Comparison of ENCODE assay signal across 22 cellular contexts in the genomic region with DNA sequence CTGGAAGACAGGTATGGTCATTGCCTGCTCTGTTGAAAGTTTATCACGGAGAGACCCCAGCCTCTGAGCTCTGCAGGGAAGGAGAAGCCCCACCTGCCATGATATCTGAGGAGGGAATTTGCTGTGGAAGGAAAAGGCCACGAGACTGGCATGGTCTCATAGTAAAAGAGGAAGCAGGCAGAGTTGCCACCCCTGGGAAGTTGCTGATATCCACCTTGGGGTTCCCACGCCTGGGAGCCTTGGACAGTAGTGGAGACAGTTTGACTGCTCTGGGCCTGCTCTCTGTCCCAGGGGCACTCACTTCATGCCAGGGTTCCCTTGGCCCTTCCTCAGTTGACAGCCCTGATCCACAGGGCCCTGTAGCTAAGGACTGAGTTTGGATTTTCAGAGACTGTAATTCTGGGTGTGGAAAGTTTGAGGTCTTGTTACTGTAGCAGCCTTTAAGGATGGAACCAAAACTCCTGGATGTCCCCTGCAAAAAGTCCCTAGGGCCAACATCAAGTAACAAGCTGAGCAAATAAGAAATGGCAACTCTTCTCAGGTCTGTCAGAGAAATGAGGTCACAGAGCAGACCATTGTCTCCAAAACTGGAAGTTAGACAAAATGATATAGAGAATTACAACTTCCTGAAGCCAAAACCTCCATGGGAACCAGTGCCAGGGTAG. TPM values are rescaled to one million over a fixed set of nuclear protein-coding genes. Genes with fewer than 3 reads are reported as not detected.
DNase-seq lines count a peak whose midpoint lies in the region; ATAC-seq and TF ChIP-seq lines count a peak whose summit lies in the region.
"Had no signal": no experiment of that assay in that cellular context is flagged by ENCODE, and none has a peak within 500 bp of the region (broad histone marks: within the 10 kb centered on the region; RNA-seq: fewer than 3 reads in every experiment).

No MANE protein-coding gene starts in this region.

- H3K36me3 ChIP-seq in Loucy (ENCODE audit: insufficient read depth, low read length) (no peaks in the 10 kb centered on the region), neutrophil (no peaks in the 10 kb centered on the region)
- H3K36me3 ChIP-seq: stomach, vagina had no signal

- no peaks in the 10 kb centered on the region for H3K79me2 ChIP-seq in Loucy (ENCODE audit: insufficient read depth, low read length)

- H3K4me3 Mint-ChIP-seq in activated CD4-positive, alpha-beta T cell treated with anti-CD3 and anti-CD28 coated beads, Interleukin-2, amount 10 ng/mL, durations not matched to agents 7 days and 5 days: no peak overlapping the region
- no peak overlapping the region for H3K4me3 Mint-ChIP-seq in activated naive CD8-positive, alpha-beta T cell treated with anti-CD3 and anti-CD28 coated beads, Interleukin-2, amount 50 U/mL, for 24 hours
- H3K4me3 Mint-ChIP-seq: nephron had no signal

- no peaks in the 10 kb centered on the region for H4K20me1 ChIP-seq in Loucy (ENCODE audit: insufficient read depth, low read length, poor library complexity, severe bottlenecking)

- H2AFZ ChIP-seq in Loucy (ENCODE audit: low read length): 0 out of 2 replicates have a peak overlapping the region, but pooled peaks have one; percentile 26

- no peaks in the 10 kb centered on the region for H3K9me2 ChIP-seq in Loucy (replicated peaks; ENCODE audit: low read depth, low read length)

- no peak overlapping the region for H3K4me2 ChIP-seq in Loucy (ENCODE audit: low read depth, low read length, poor library complexity, severe bottlenecking)

- H3K27me3 ChIP-seq in Loucy (ENCODE audit: insufficient read depth, low read length, poor library complexity, severe bottlenecking): no peaks in the 10 kb centered on the region
- H3K27me3 ChIP-seq in neutrophil: no peaks in the 10 kb centered on the region
- H3K27me3 ChIP-seq: vagina had no signal

- H3K9me3 Mint-ChIP-seq in activated CD4-positive, alpha-beta T cell treated with anti-CD3 and anti-CD28 coated beads, Interleukin-2, amount 10 ng/mL, durations not matched to agents 7 days and 5 days: no peaks in the 10 kb centered on the region
- H3K9me3 Mint-ChIP-seq in activated naive CD8-positive, alpha-beta T cell treated with anti-CD3 and anti-CD28 coated beads, Interleukin-2, amount 50 U/mL, for 24 hours: no peaks in the 10 kb centered on the region
- H3K9me3 Mint-ChIP-seq: nephron had no signal

- H3K4me1 ChIP-seq in Loucy (ENCODE audit: insufficient read depth, low read length, poor library complexity, severe bottlenecking) (peaks cover 10% of the 10 kb centered on the region), neutrophil (ENCODE audit: control insufficient read depth in 1 of 2, insufficient read depth in 1 of 2, low read depth in 1 of 2, low read length in 1 of 2) (peaks cover 74 to 81% of the 10 kb centered on the region in 2 experiments)
- H3K4me1 ChIP-seq: Caco-2, psoas muscle, vagina had no signal

- H3K4me1 Mint-ChIP-seq in activated CD4-positive, alpha-beta T cell treated with anti-CD3 and anti-CD28 coated beads, Interleukin-2, amount 10 ng/mL, durations not matched to agents 7 days and 5 days: peaks cover 54% of the 10 kb centered on the region
- H3K4me1 Mint-ChIP-seq in activated naive CD8-positive, alpha-beta T cell treated with anti-CD3 and anti-CD28 coated beads, Interleukin-2, amount 50 U/mL, for 24 hours: peaks cover 93% of the 10 kb centered on the region
- H3K4me1 Mint-ChIP-seq: nephron had no signal

- H3K36me3 Mint-ChIP-seq in activated CD4-positive, alpha-beta T cell treated with anti-CD3 and anti-CD28 coated beads, Interleukin-2, amount 10 ng/mL, durations not matched to agents 7 days and 5 days (ENCODE audit: low read depth): peaks cover 55% of the 10 kb centered on the region
- H3K36me3 Mint-ChIP-seq in activated naive CD8-positive, alpha-beta T cell treated with anti-CD3 and anti-CD28 coated beads, Interleukin-2, amount 50 U/mL, for 24 hours (ENCODE audit: low read depth): peaks cover 15% of the 10 kb centered on the region

- no peak overlapping the region for H3K4me3 ChIP-seq in Loucy (ENCODE audit: low read length, poor library complexity, severe bottlenecking)
- H3K4me3 ChIP-seq in neutrophil (ENCODE audit: low read depth in 1 of 2, low read length in 1 of 2): no peak overlapping the region
- H3K4me3 ChIP-seq: psoas muscle, stomach, vagina had no signal

- no peak for TF ChIP-seq CTCF in Loucy (conservative IDR thresholded peaks at IDR 0.05; ENCODE audit: low read length)
- no peak for TF ChIP-seq CTCF in neutrophil (IDR thresholded peaks at IDR 0.05)

- peak overlapping the region; percentile 77 for H3K27ac ChIP-seq in neutrophil
- H3K27ac ChIP-seq: foreskin keratinocyte, psoas muscle, stomach, vagina had no signal

- no peak for DNase-seq in activated CD4-positive, alpha-beta T cell treated with anti-CD3 and anti-CD28 coated beads, Interleukin-2, amount 10 ng/mL, durations not matched to agents 7 days and 5 days
- DNase-seq in activated CD4-positive, alpha-beta T cell treated with anti-CD3 and anti-CD28 coated beads for 1 hour: no peak
- no peak for DNase-seq in activated naive CD8-positive, alpha-beta T cell treated with anti-CD3 and anti-CD28 coated beads, Interleukin-2, amount 50 U/mL, for 24 hours
- no peak for DNase-seq in ACHN
- DNase-seq in left lobe of liver (ENCODE audit: low spot score): no peak
- DNase-seq: activated CD4-positive, CD25-positive, alpha-beta regulatory T cell; activated T-cell treated with anti-CD3 and anti-CD28 coated beads, Interleukin-2, amount 50 U/mL, for 1 hour; anterior cingulate cortex; Caco-2; foreskin keratinocyte; KBM-7; NCI-H1436; psoas muscle; Right ventricle myocardium superior; stomach; T-helper 2 cell had no signal

- H3K27ac Mint-ChIP-seq in activated CD4-positive, alpha-beta T cell treated with anti-CD3 and anti-CD28 coated beads, Interleukin-2, amount 10 ng/mL, durations not matched to agents 7 days and 5 days: peak overlapping the region; percentile 64
- H3K27ac Mint-ChIP-seq in activated naive CD8-positive, alpha-beta T cell treated with anti-CD3 and anti-CD28 coated beads, Interleukin-2, amount 50 U/mL, for 24 hours: peak overlapping the region; percentile 90
- H3K27ac Mint-ChIP-seq: nephron had no signal

- in situ Hi-C loops in ACHN (cut with HindIII; ENCODE audit: low pct_ligation_motif_present, low pct_unique_long_range_greater_than_20kb, low sequenced_read_pairs): no loop called here

- H3K9me3 ChIP-seq in Loucy (ENCODE audit: insufficient read depth, low read depth, low read length) (no peaks in the 10 kb centered on the region), neutrophil (no peaks in the 10 kb centered on the region)
- H3K9me3 ChIP-seq: Caco-2, psoas muscle, stomach, vagina had no signal

- H3K9ac ChIP-seq in Loucy (ENCODE audit: low read depth, low read length, poor library complexity, severe bottlenecking): no peak overlapping the region

- no peak for ATAC-seq in activated naive CD8-positive, alpha-beta T cell treated with anti-CD3 and anti-CD28 coated beads, Interleukin-2, amount 50 U/mL, for 24 hours
- ATAC-seq in GM18502 (IDR thresholded peaks at IDR 0.05; ENCODE audit: poor library complexity, unreplicated experiment) (no peak), left lobe of liver (no peak)
- ATAC-seq: foreskin keratinocyte, psoas muscle had no signal

- no peaks in the 10 kb centered on the region for H3F3A ChIP-seq in Loucy (ENCODE audit: low read depth)

- CTCF ChIA-PET in activated CD4-positive, alpha-beta T cell treated with anti-CD3 and anti-CD28 coated beads, Interleukin-2, amount 10 ng/mL, durations not matched to agents 7 days and 5 days (lab: Charles Lee): no interaction called here

- POLR2A ChIA-PET in activated CD4-positive, alpha-beta T cell treated with anti-CD3 and anti-CD28 coated beads, Interleukin-2, amount 10 ng/mL, durations not matched to agents 7 days and 5 days (lab: Charles Lee): interaction anchor here (0.6 kb wide), 1 partner anchor 166 kb away, joined by 3 read pairs; no protein-coding TSS in a partner anchor

- no peaks in the 10 kb centered on the region for H3K27me3 Mint-ChIP-seq in activated CD4-positive, alpha-beta T cell treated with anti-CD3 and anti-CD28 coated beads, Interleukin-2, amount 10 ng/mL, durations not matched to agents 7 days and 5 days
- no peaks in the 10 kb centered on the region for H3K27me3 Mint-ChIP-seq in activated naive CD8-positive, alpha-beta T cell treated with anti-CD3 and anti-CD28 coated beads, Interleukin-2, amount 50 U/mL, for 24 hours

RNA-seq across cellular contexts. Expression of gene SIRPB1, which starts 6.9 kb away (rescaled TPM):
- 1 to 10 TPM; 3.6 to 4.5 TPM for total RNA-seq in activated CD4-positive, alpha-beta T cell treated with anti-CD3 and anti-CD28 coated beads, Interleukin-2, amount 10 ng/mL, durations not matched to agents 7 days and 5 days
- 0.40 TPM for total RNA-seq in left lobe of liver
- total RNA-seq: A673, Caco-2 had no signal

RNA-seq across cellular contexts. Expression of gene SIRPG, which starts 30.9 kb away (rescaled TPM):
- 10 to 100 TPM; 82.6 to 90.1 TPM for total RNA-seq in activated CD4-positive, alpha-beta T cell treated with anti-CD3 and anti-CD28 coated beads, Interleukin-2, amount 10 ng/mL, durations not matched to agents 7 days and 5 days
- total RNA-seq in left lobe of liver: not detected
- total RNA-seq: A673, Caco-2, foreskin keratinocyte, Right ventricle myocardium superior, vagina had no signal

Comparison
In these comparisons a context has a peak if more than half of its experiments do, and no peak if none do; other contexts are left out.
1. RNA of gene SIRPG, which starts 30.9 kb away (total RNA-seq): 82.6 to 90.1 TPM in activated CD4-positive, alpha-beta T cell treated with anti-CD3 and anti-CD28 coated beads, Interleukin-2, amount 10 ng/mL, durations not matched to agents 7 days and 5 days; not detected in left lobe of liver (single experiment); every median in the first group is over 10 times any median in the second.